29 cellular contexts compared by ENCODE assay signal in the genomic region with DNA sequence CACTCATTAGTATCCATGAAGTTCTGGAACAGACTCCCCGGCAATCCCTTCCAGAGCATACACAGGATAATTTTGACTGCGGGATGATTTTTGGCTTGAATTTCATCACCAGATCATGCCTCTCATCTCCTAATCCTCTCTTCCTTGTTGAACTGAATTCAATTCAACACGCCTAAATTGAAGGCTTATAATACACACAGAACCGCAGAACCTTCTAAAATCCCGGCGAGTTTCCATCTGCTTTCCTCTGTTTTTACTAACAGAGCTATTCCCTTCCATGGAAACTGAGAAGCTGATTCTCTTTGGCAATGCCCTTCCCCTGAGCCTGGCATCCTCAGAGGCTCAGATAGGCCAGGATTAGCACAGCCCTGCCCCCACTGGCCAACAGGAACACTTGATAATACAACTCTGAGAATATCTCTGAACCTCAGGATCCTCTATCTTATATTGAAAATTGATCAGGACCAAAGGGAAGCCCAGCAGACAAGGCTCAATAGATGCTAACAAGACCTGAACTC.
"Had no signal": no experiment of that assay in that cellular context is flagged by ENCODE, and none has a peak within 500 bp of the region (broad histone marks: within the 10 kb centered on the region; RNA-seq: fewer than 3 reads in every experiment).

No MANE protein-coding gene starts in this region.

- H3K27me3 ChIP-seq: ascending aorta, cardiac muscle cell had no signal

- H3K27me3 Mint-ChIP-seq: activated naive CD4-positive, alpha-beta T cell treated with anti-CD3 and anti-CD28 coated beads, Interleukin-2, amount 50 U/mL, for 24 hours had no signal

- H3K4me2 ChIP-seq: KMS-11 had no signal

- H3K27ac Mint-ChIP-seq: activated CD4-positive, alpha-beta T cell treated with anti-CD3 and anti-CD28 coated beads, Interleukin-2, amount 10 ng/mL, durations not matched to agents 24 days and 14 days; activated CD8-positive, alpha-beta T cell treated with anti-CD3 and anti-CD28 coated beads for 36 hours; activated naive CD4-positive, alpha-beta T cell treated with anti-CD3 and anti-CD28 coated beads, Interleukin-2, amount 50 U/mL, for 24 hours; activated naive CD8-positive, alpha-beta T cell treated with anti-CD3 and anti-CD28 coated beads, Interleukin-2, amount 10 ng/mL, durations not matched to agents 7 days and 5 days; activated T-cell treated with anti-CD3 and anti-CD28 coated beads, Interleukin-2, amount 50 U/mL, for 72 hours had no signal

- H3K9ac ChIP-seq: KMS-11 had no signal

- H3K36me3 ChIP-seq: ascending aorta, cardiac muscle cell, SJCRH30, WERI-Rb-1 had no signal

- H3K27ac ChIP-seq: ascending aorta, cardiac muscle cell, KMS-11, SJCRH30, SK-N-MC, WERI-Rb-1 had no signal

- H3K36me3 Mint-ChIP-seq: activated naive CD4-positive, alpha-beta T cell treated with anti-CD3 and anti-CD28 coated beads, Interleukin-2, amount 50 U/mL, for 24 hours; activated naive CD8-positive, alpha-beta T cell treated with anti-CD3 and anti-CD28 coated beads, Interleukin-2, amount 10 ng/mL, durations not matched to agents 7 days and 5 days had no signal

- H3K4me3 ChIP-seq: ascending aorta, cardiac muscle cell, SJCRH30, SK-N-MC had no signal

- H3K4me3 Mint-ChIP-seq: activated CD4-positive, alpha-beta T cell treated with anti-CD3 and anti-CD28 coated beads, Interleukin-2, amount 10 ng/mL, durations not matched to agents 24 days and 14 days; activated CD8-positive, alpha-beta T cell treated with anti-CD3 and anti-CD28 coated beads for 36 hours; activated naive CD4-positive, alpha-beta T cell treated with anti-CD3 and anti-CD28 coated beads, Interleukin-2, amount 50 U/mL, for 24 hours; activated naive CD8-positive, alpha-beta T cell treated with anti-CD3 and anti-CD28 coated beads, Interleukin-2, amount 10 ng/mL, durations not matched to agents 7 days and 5 days; activated T-cell treated with anti-CD3 and anti-CD28 coated beads, Interleukin-2, amount 50 U/mL, for 72 hours; activated T-helper 17 cell treated with anti-CD3 and anti-CD28 coated beads, Interleukin-2, amount 50 U/mL, for 72 hours; central memory CD8-positive, alpha-beta T cell had no signal

- DNase-seq: activated CD4-positive, alpha-beta T cell treated with anti-CD3 and anti-CD28 coated beads, Interleukin-2, amount 10 ng/mL, durations not matched to agents 24 days and 14 days; activated CD4-positive, alpha-beta T cell treated with anti-CD3 and anti-CD28 coated beads, Interleukin-2, amount 50 U/mL, for 4 hours; activated CD8-positive, alpha-beta T cell treated with anti-CD3 and anti-CD28 coated beads for 36 hours; activated effector memory CD4-positive, alpha-beta T cell treated with anti-CD3 and anti-CD28 coated beads, Interleukin-2, amount 50 U/mL, for 16 hours; activated naive CD4-positive, alpha-beta T cell; activated naive CD8-positive, alpha-beta T cell treated with anti-CD3 and anti-CD28 coated beads, Interleukin-2, amount 10 ng/mL, durations not matched to agents 7 days and 5 days; activated T-cell treated with anti-CD3 and anti-CD28 coated beads, Interleukin-2, amount 50 U/mL, for 1 hour; activated T-cell treated with anti-CD3 and anti-CD28 coated beads, Interleukin-2, amount 50 U/mL, for 72 hours; amygdala; NCI-H1092 treated with DMSO at 0.1 percent for 48 hours; NCI-H1417; NCI-H187 treated with DMSO at 0.1 percent for 48 hours; NCI-H2081; NCI-H226; NCI-H510A; NCI-H526; NCI-H748 treated with DMSO at 0.1 percent for 48 hours; NK-92 treated with Interleukin-12 subunit alpha and Interleukin-12 subunit beta, amount 100 ng/mL, for 24 hours; Right ventricle myocardium superior; SJCRH30; T1000; WERI-Rb-1 had no signal

- H3K9me3 ChIP-seq: ascending aorta, SJCRH30 had no signal

- ATAC-seq: activated CD8-positive, alpha-beta T cell treated with anti-CD3 and anti-CD28 coated beads for 36 hours; activated T-cell treated with anti-CD3 and anti-CD28 coated beads, Interleukin-2, amount 50 U/mL, for 72 hours; activated T-helper 17 cell treated with anti-CD3 and anti-CD28 coated beads, Interleukin-2, amount 50 U/mL, for 72 hours had no signal

- H3K9me3 Mint-ChIP-seq: activated CD4-positive, alpha-beta T cell treated with anti-CD3 and anti-CD28 coated beads, Interleukin-2, amount 10 ng/mL, durations not matched to agents 24 days and 14 days; activated CD8-positive, alpha-beta T cell treated with anti-CD3 and anti-CD28 coated beads for 36 hours; activated naive CD4-positive, alpha-beta T cell treated with anti-CD3 and anti-CD28 coated beads, Interleukin-2, amount 50 U/mL, for 24 hours; activated naive CD8-positive, alpha-beta T cell treated with anti-CD3 and anti-CD28 coated beads, Interleukin-2, amount 10 ng/mL, durations not matched to agents 7 days and 5 days; activated T-cell treated with anti-CD3 and anti-CD28 coated beads, Interleukin-2, amount 50 U/mL, for 72 hours; activated T-helper 17 cell treated with anti-CD3 and anti-CD28 coated beads, Interleukin-2, amount 50 U/mL, for 72 hours; central memory CD8-positive, alpha-beta T cell had no signal

- H3K4me1 Mint-ChIP-seq: activated CD4-positive, alpha-beta T cell treated with anti-CD3 and anti-CD28 coated beads, Interleukin-2, amount 10 ng/mL, durations not matched to agents 24 days and 14 days; activated naive CD4-positive, alpha-beta T cell treated with anti-CD3 and anti-CD28 coated beads, Interleukin-2, amount 50 U/mL, for 24 hours; activated naive CD8-positive, alpha-beta T cell treated with anti-CD3 and anti-CD28 coated beads, Interleukin-2, amount 10 ng/mL, durations not matched to agents 7 days and 5 days; central memory CD8-positive, alpha-beta T cell had no signal

- H3K4me1 ChIP-seq: ascending aorta, SJCRH30 had no signal
